9 cellular contexts compared by ENCODE assay signal in genomic region chr6:1636971-1637871, GRCh38. TPM values are rescaled to one million over a fixed set of nuclear protein-coding genes. Genes with fewer than 3 reads are reported as not detected.
DNase-seq lines count a peak whose midpoint lies in the region; ATAC-seq, FAIRE-seq and TF ChIP-seq lines count a peak whose summit lies in the region.
"Had no signal": no experiment of that assay in that cellular context is flagged by ENCODE, and none has a peak within 500 bp of the region (broad histone marks: within the 10 kb centered on the region; RNA-seq: fewer than 3 reads in every experiment).

No MANE protein-coding gene starts in this region.

- no peaks in the 10 kb centered on the region for H4K20me1 ChIP-seq in neural progenitor cell (ENCODE audit: low read depth)

- peak; percentile 23 for ATAC-seq in stimulated activated effector memory CD8-positive, alpha-beta T cell treated with anti-CD3 and anti-CD28 coated beads, Interleukin-12 subunit alpha, Interleukin-12 subunit beta, amount 100 ng/mL, for 72 hours
- no peak for ATAC-seq in GM21737 (IDR thresholded peaks at IDR 0.05; ENCODE audit: unreplicated experiment)
- ATAC-seq: activated CD8-positive, alpha-beta T cell treated with anti-CD3 and anti-CD28 coated beads for 36 hours had no signal

- no peaks in the 10 kb centered on the region for H3F3A ChIP-seq in neural progenitor cell (ENCODE audit: low read depth)

- no peaks in the 10 kb centered on the region for H3K4me1 ChIP-seq in neural progenitor cell

- no peak overlapping the region for H3K4me3 ChIP-seq in epithelial cell of esophagus (ENCODE audit: low read length)
- no peak overlapping the region for H3K4me3 ChIP-seq in neural progenitor cell

- DNase-seq in H54 (ENCODE audit: insufficient read length, low spot score) (no peak), NCI-H226 (peak; percentile 44), epithelial cell of esophagus (ENCODE audit: low read depth) (peak; percentile 84), neural progenitor cell (ENCODE audit: low spot score) (no peak)
- DNase-seq in stimulated activated effector memory CD8-positive, alpha-beta T cell treated with anti-CD3 and anti-CD28 coated beads, Interleukin-12 subunit alpha, Interleukin-12 subunit beta, amount 100 ng/mL, for 72 hours (ENCODE audit: low spot score in 2 of 2), result no peak
- no peak for DNase-seq in stimulated activated CD4-positive, alpha-beta T cell treated with anti-CD3 and anti-CD28 coated beads, Interleukin-2, amount 100 ng/mL, for 48 hours
- DNase-seq: activated CD8-positive, alpha-beta T cell treated with anti-CD3 and anti-CD28 coated beads for 36 hours had no signal

- no peaks in the 10 kb centered on the region for H3K9me3 ChIP-seq in neural progenitor cell (ENCODE audit: low read depth)

- H2AFZ ChIP-seq in neural progenitor cell (replicated peaks), result no peak overlapping the region
- H2AFZ ChIP-seq: parathyroid adenoma had no signal

- H3K36me3 Mint-ChIP-seq in stimulated activated effector memory CD8-positive, alpha-beta T cell treated with anti-CD3 and anti-CD28 coated beads, Interleukin-12 subunit alpha, Interleukin-12 subunit beta, amount 100 ng/mL, for 72 hours, result no peaks in the 10 kb centered on the region
- no peaks in the 10 kb centered on the region for H3K36me3 Mint-ChIP-seq in neural progenitor cell

- TF ChIP-seq CTCF in epithelial cell of esophagus (IDR thresholded peaks at IDR 0.05; ENCODE audit: insufficient read depth, low read depth, low read length, missing control alignments) (no peak), neural progenitor cell (IDR thresholded peaks at IDR 0.05) (no peak)

- no peak overlapping the region for H3K27ac ChIP-seq in neural progenitor cell
- H3K27ac ChIP-seq: parathyroid adenoma had no signal

- no peak overlapping the region for H3K27ac Mint-ChIP-seq in stimulated activated effector memory CD8-positive, alpha-beta T cell treated with anti-CD3 and anti-CD28 coated beads, Interleukin-12 subunit alpha, Interleukin-12 subunit beta, amount 100 ng/mL, for 72 hours
- H3K27ac Mint-ChIP-seq in neural progenitor cell, result no peak overlapping the region
- H3K27ac Mint-ChIP-seq: activated CD8-positive, alpha-beta T cell treated with anti-CD3 and anti-CD28 coated beads for 36 hours had no signal

- no peaks in the 10 kb centered on the region for H3K27me3 ChIP-seq in neural progenitor cell

- H3K9ac ChIP-seq in neural progenitor cell, result no peak overlapping the region
- H3K9ac ChIP-seq: parathyroid adenoma had no signal

- no peaks in the 10 kb centered on the region for H3K4me1 Mint-ChIP-seq in stimulated activated effector memory CD8-positive, alpha-beta T cell treated with anti-CD3 and anti-CD28 coated beads, Interleukin-12 subunit alpha, Interleukin-12 subunit beta, amount 100 ng/mL, for 72 hours
- peaks cover 26% of the 10 kb centered on the region for H3K4me1 Mint-ChIP-seq in neural progenitor cell

- H3K9me3 Mint-ChIP-seq in stimulated activated effector memory CD8-positive, alpha-beta T cell treated with anti-CD3 and anti-CD28 coated beads, Interleukin-12 subunit alpha, Interleukin-12 subunit beta, amount 100 ng/mL, for 72 hours, result no peaks in the 10 kb centered on the region
- H3K9me3 Mint-ChIP-seq in neural progenitor cell, result no peaks in the 10 kb centered on the region
- H3K9me3 Mint-ChIP-seq: activated CD8-positive, alpha-beta T cell treated with anti-CD3 and anti-CD28 coated beads for 36 hours had no signal

- TF ChIP-seq POLR2A in H54 (IDR thresholded peaks at IDR 0.05; ENCODE audit: low read depth, low read length), result no peak

- H3K27me3 Mint-ChIP-seq in neural progenitor cell (ENCODE audit: insufficient read depth, low read depth), result peaks cover 6% of the 10 kb centered on the region
- H3K27me3 Mint-ChIP-seq: activated CD8-positive, alpha-beta T cell treated with anti-CD3 and anti-CD28 coated beads for 36 hours had no signal

- H3K4me2 ChIP-seq in neural progenitor cell, result no peak overlapping the region

- H3K4me3 Mint-ChIP-seq in stimulated activated effector memory CD8-positive, alpha-beta T cell treated with anti-CD3 and anti-CD28 coated beads, Interleukin-12 subunit alpha, Interleukin-12 subunit beta, amount 100 ng/mL, for 72 hours, result no peak overlapping the region
- H3K4me3 Mint-ChIP-seq in neural progenitor cell, result no peak overlapping the region
- H3K4me3 Mint-ChIP-seq: activated CD8-positive, alpha-beta T cell treated with anti-CD3 and anti-CD28 coated beads for 36 hours had no signal

- FAIRE-seq in H54 (lab: Jason Lieb, UNC), result peak; percentile 6

- H3K36me3 ChIP-seq in neural progenitor cell, result no peaks in the 10 kb centered on the region

- no peaks in the 10 kb centered on the region for H3K79me2 ChIP-seq in neural progenitor cell (ENCODE audit: low read depth)
- H3K79me2 ChIP-seq: parathyroid adenoma had no signal

RNA-seq across cellular contexts. Expression of gene FOXC1, which starts 27.5 kb away (rescaled TPM):
- 0.09 and 0.45 TPM in 2 replicates for total RNA-seq in neural progenitor cell (ENCODE audit: low replicate concordance)

Comparison
In these comparisons a context has a peak if more than half of its experiments do, and no peak if none do; other contexts are left out.
1. DNase-seq: peak in NCI-H226 (single experiment) and epithelial cell of esophagus (single experiment); none in H54 (single experiment), stimulated activated effector memory CD8-positive, alpha-beta T cell treated with anti-CD3 and anti-CD28 coated beads, Interleukin-12 subunit alpha, Interleukin-12 subunit beta, amount 100 ng/mL, for 72 hours (0 of 2), stimulated activated CD4-positive, alpha-beta T cell treated with anti-CD3 and anti-CD28 coated beads, Interleukin-2, amount 100 ng/mL, for 48 hours (0 of 2) and neural progenitor cell (single experiment).